ENCODE assay signal across 8 cellular contexts in genomic region chr4:153486281-153487151, GRCh38. TPM values are rescaled to one million over a fixed set of nuclear protein-coding genes. Genes with fewer than 3 reads are reported as not detected.
A peak's percentile ranks its signal among the peaks of the same experiment; 100 is the strongest.
DNase-seq lines count a peak whose midpoint lies in the region; ATAC-seq lines count a peak whose summit lies in the region.

No MANE protein-coding gene starts in this region.

- peaks cover 50% of the 10 kb centered on the region for H3K4me1 Mint-ChIP-seq in activated T-helper 17 cell treated with anti-CD3 and anti-CD28 coated beads, Interleukin-2, amount 50 U/mL, for 72 hours

- H3K4me1 ChIP-seq in HAP-1 (peaks cover 42% of the 10 kb centered on the region), iPS-20b (ENCODE audit: insufficient read depth, low read length) (peaks cover 36% of the 10 kb centered on the region), stomach smooth muscle (ENCODE audit: control insufficient read depth, insufficient read depth, low read length) (peaks cover 40% of the 10 kb centered on the region)

- peak; percentile 37 for ATAC-seq in activated T-helper 17 cell treated with anti-CD3 and anti-CD28 coated beads, Interleukin-2, amount 50 U/mL, for 72 hours (replicated peaks)
- no peak for ATAC-seq in HG02678 (IDR thresholded peaks at IDR 0.05; ENCODE audit: unreplicated experiment)

- H3K36me3 Mint-ChIP-seq in activated T-helper 17 cell treated with anti-CD3 and anti-CD28 coated beads, Interleukin-2, amount 50 U/mL, for 72 hours (ENCODE audit: low read depth): peaks cover 33% of the 10 kb centered on the region

- H3K9me3 ChIP-seq in HAP-1 (no peaks in the 10 kb centered on the region), iPS-20b (ENCODE audit: insufficient read depth, low read depth, low read length) (no peaks in the 10 kb centered on the region), stomach smooth muscle (ENCODE audit: control insufficient read depth in 2 of 2, low read length in 2 of 2) (no peaks in the 10 kb centered on the region)

- H3K27me3 Mint-ChIP-seq in activated T-helper 17 cell treated with anti-CD3 and anti-CD28 coated beads, Interleukin-2, amount 50 U/mL, for 72 hours: no peaks in the 10 kb centered on the region

- H3K9me3 Mint-ChIP-seq in activated T-helper 17 cell treated with anti-CD3 and anti-CD28 coated beads, Interleukin-2, amount 50 U/mL, for 72 hours: no peaks in the 10 kb centered on the region

- DNase-seq in AG08395 (ENCODE audit: low spot score): peak; percentile 86
- DNase-seq in HAP-1 (ENCODE audit: low spot score in 2 of 2): peak; percentile 65 to 94
- no peak for DNase-seq in NOMO-1 (lab: John Stamatoyannopoulos, UW; ENCODE audit: unreplicated experiment in 2 of 2)
- DNase-seq in DMS114 treated with DMSO at 0.1 percent for 48 hours (lab: John Stamatoyannopoulos, UW; ENCODE audit: unreplicated experiment): no peak

- no peak overlapping the region for H3K4me3 ChIP-seq in HAP-1
- H3K4me3 ChIP-seq in iPS-20b (ENCODE audit: low read length): no peak overlapping the region
- peak overlapping the region in 1 of 2 donors; percentile 47 for H3K4me3 ChIP-seq in stomach smooth muscle (ENCODE audit: low read length in 2 of 2)

- H3K9ac ChIP-seq in iPS-20b (ENCODE audit: low read depth, low read length) (0 out of 2 replicates have a peak overlapping the region, but pooled peaks have one; percentile 16), stomach smooth muscle (ENCODE audit: low read length in 2 of 2) (peak overlapping the region in 1 of 2 donors; percentile 23)

- no peaks in the 10 kb centered on the region for H3K36me3 ChIP-seq in HAP-1 (replicated peaks)
- no peaks in the 10 kb centered on the region for H3K36me3 ChIP-seq in iPS-20b (ENCODE audit: insufficient read depth, low read depth, low read length)
- H3K36me3 ChIP-seq in stomach smooth muscle (ENCODE audit: control insufficient read depth in 2 of 2, insufficient read depth in 2 of 2, low read length in 2 of 2): no peaks in the 10 kb centered on the region

- peak overlapping the region; percentile 78 for H3K4me3 Mint-ChIP-seq in activated T-helper 17 cell treated with anti-CD3 and anti-CD28 coated beads, Interleukin-2, amount 50 U/mL, for 72 hours

- H3K27ac Mint-ChIP-seq in activated T-helper 17 cell treated with anti-CD3 and anti-CD28 coated beads, Interleukin-2, amount 50 U/mL, for 72 hours: peak overlapping the region; percentile 86

- H3K27ac ChIP-seq in iPS-20b (ENCODE audit: low read length) (no peak overlapping the region), stomach smooth muscle (ENCODE audit: low read length) (peak overlapping the region; percentile 53)

- in situ Hi-C loops in HAP-1 (cut with MboI; ENCODE audit: low sequenced_read_pairs): no loop called here

- H3K27me3 ChIP-seq in HAP-1 (ENCODE audit: low read depth) (no peaks in the 10 kb centered on the region), iPS-20b (ENCODE audit: insufficient read depth, low read length) (no peaks in the 10 kb centered on the region), stomach smooth muscle (ENCODE audit: control insufficient read depth in 1 of 2, insufficient read depth in 2 of 2, low read length in 2 of 2) (no peaks in the 10 kb centered on the region)

RNA-seq across cellular contexts. Expression of gene TMEM131L, which starts 20.4 kb away (rescaled TPM):
- total RNA-seq in activated T-helper 17 cell treated with anti-CD3 and anti-CD28 coated beads, Interleukin-2, amount 50 U/mL, for 72 hours: 10 to 100 TPM; 19.1 to 30.9 TPM

Comparison
In these comparisons a context has a peak if more than half of its experiments do, and no peak if none do; other contexts are left out.
1. DNase-seq: peak in AG08395 (single experiment) and HAP-1 (2 of 2); none in NOMO-1 (0 of 2) and DMS114 treated with DMSO at 0.1 percent for 48 hours (single experiment).